ENCODE assay signal across 1 cellular context in genomic region chr18:12430137-12430990, GRCh38.
TF ChIP-seq lines count a peak whose summit lies in the region.

No MANE protein-coding gene starts in this region.

TF ChIP-seq in IMR-90, 13 proteins besides CTCF, POLR2A, EP300 and RAD21 (continued from another document):
- TF ChIP-seq, protein P1, sequence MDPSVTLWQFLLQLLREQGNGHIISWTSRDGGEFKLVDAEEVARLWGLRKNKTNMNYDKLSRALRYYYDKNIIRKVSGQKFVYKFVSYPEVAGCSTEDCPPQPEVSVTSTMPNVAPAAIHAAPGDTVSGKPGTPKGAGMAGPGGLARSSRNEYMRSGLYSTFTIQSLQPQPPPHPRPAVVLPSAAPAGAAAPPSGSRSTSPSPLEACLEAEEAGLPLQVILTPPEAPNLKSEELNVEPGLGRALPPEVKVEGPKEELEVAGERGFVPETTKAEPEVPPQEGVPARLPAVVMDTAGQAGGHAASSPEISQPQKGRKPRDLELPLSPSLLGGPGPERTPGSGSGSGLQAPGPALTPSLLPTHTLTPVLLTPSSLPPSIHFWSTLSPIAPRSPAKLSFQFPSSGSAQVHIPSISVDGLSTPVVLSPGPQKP (IDR thresholded peaks at IDR 0.05; ENCODE audit: borderline replicate concordance, low read depth, low read length) = no peak
- TF ChIP-seq SMC3 (IDR thresholded peaks at IDR 0.05; ENCODE audit: low read depth, low read length) (no peak), BHLHE40 (IDR thresholded peaks at IDR 0.05; ENCODE audit: low read depth, low read length) (no peak), RCOR1 (IDR thresholded peaks at IDR 0.05; ENCODE audit: insufficient replicate concordance, low read length) (no peak), CHD1 (IDR thresholded peaks at IDR 0.05; ENCODE audit: low read depth, low read length) (no peak), MXI1 (IDR thresholded peaks at IDR 0.05; ENCODE audit: borderline replicate concordance, low read depth, low read length) (no peak), FOS (IDR thresholded peaks at IDR 0.05; ENCODE audit: low read depth, low read length) (no peak), CEBPB (IDR thresholded peaks at IDR 0.05; ENCODE audit: low read depth, low read length) (no peak)
- TF ChIP-seq, protein P2, sequence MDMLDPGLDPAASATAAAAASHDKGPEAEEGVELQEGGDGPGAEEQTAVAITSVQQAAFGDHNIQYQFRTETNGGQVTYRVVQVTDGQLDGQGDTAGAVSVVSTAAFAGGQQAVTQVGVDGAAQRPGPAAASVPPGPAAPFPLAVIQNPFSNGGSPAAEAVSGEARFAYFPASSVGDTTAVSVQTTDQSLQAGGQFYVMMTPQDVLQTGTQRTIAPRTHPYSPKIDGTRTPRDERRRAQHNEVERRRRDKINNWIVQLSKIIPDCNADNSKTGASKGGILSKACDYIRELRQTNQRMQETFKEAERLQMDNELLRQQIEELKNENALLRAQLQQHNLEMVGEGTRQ (IDR thresholded peaks at IDR 0.05; ENCODE audit: low read depth, low read length) = no peak
